ENCODE assay signal across 8 cellular contexts in genomic region chr6:18265787-18266523, GRCh38. TPM values are rescaled to one million over a fixed set of nuclear protein-coding genes. Genes with fewer than 3 reads are reported as not detected.
DNase-seq lines count a peak whose midpoint lies in the region; ATAC-seq lines count a peak whose summit lies in the region.
"Had no signal": no experiment of that assay in that cellular context is flagged by ENCODE, and none has a peak within 500 bp of the region (broad histone marks: within the 10 kb centered on the region; RNA-seq: fewer than 3 reads in every experiment).

No MANE protein-coding gene starts in this region.

- no peaks in the 10 kb centered on the region for H3K27me3 Mint-ChIP-seq in activated T-helper 17 cell treated with anti-CD3 and anti-CD28 coated beads, Interleukin-2, amount 50 U/mL, for 72 hours
- H3K27me3 Mint-ChIP-seq in naive B cell = no peaks in the 10 kb centered on the region

- peak overlapping the region in 6 of 11 experiments; percentile 61 to 89 (median 76); a peak in 5 of 22 replicates for H3K4me2 ChIP-seq in BLaER1 treated with 17β-estradiol and CSF1 and Interleukin-3, amounts not matched to agents 10 nM and 100 nM
- no peak overlapping the region for H3K4me2 ChIP-seq in GM23248 (ENCODE audit: unreplicated experiment)

- in situ Hi-C loops in GM23248 (cut with MboI) = no loop called here

- H3K4me3 Mint-ChIP-seq in activated T-helper 17 cell treated with anti-CD3 and anti-CD28 coated beads, Interleukin-2, amount 50 U/mL, for 72 hours = peak overlapping the region; percentile 88
- peak overlapping the region; percentile 45 to 97 (median 94) for H3K4me3 Mint-ChIP-seq in naive B cell

- H3F3A ChIP-seq in GM23248 (ENCODE audit: insufficient read depth) = peaks cover 4% of the 10 kb centered on the region; the same call in 1 of the 2 replicates

- H3K9me3 ChIP-seq in BLaER1 treated with 17β-estradiol and CSF1 and Interleukin-3, amounts not matched to agents 10 nM and 100 nM (replicated peaks in 1 of 11) = peaks cover 12 to 21% (median 18%) of the 10 kb centered on the region in 11 experiments
- H3K9me3 ChIP-seq in GM23248 (ENCODE audit: low read depth) = no peaks in the 10 kb centered on the region

- H3K36me3 Mint-ChIP-seq in activated T-helper 17 cell treated with anti-CD3 and anti-CD28 coated beads, Interleukin-2, amount 50 U/mL, for 72 hours (ENCODE audit: low read depth) = peaks cover 31% of the 10 kb centered on the region
- no peaks in the 10 kb centered on the region for H3K36me3 Mint-ChIP-seq in naive B cell

- no peak for DNase-seq in GM23248
- DNase-seq in naive B cell = no peak
- DNase-seq in amniotic stem cell (lab: John Stamatoyannopoulos, UW) = no peak
- no peak for DNase-seq in NCI-H2196 treated with DMSO at 0.1 percent for 48 hours (lab: John Stamatoyannopoulos, UW; ENCODE audit: unreplicated experiment)

- no peaks in the 10 kb centered on the region for H3K9me3 Mint-ChIP-seq in activated T-helper 17 cell treated with anti-CD3 and anti-CD28 coated beads, Interleukin-2, amount 50 U/mL, for 72 hours
- no peaks in the 10 kb centered on the region for H3K9me3 Mint-ChIP-seq in naive B cell

- WGBS in GM23248 (ENCODE audit: low coverage in 1 of 2, low lambda C conversion rate in 2 of 2, missing lambda C conversion rate in 2 of 2), 2 experiments = 95 to 96% methylated on average over 13 to 14 of the region's 14 CpGs

- H3K9ac ChIP-seq in BLaER1 treated with 17β-estradiol and CSF1 and Interleukin-3, amounts not matched to agents 10 nM and 100 nM = peak overlapping the region in 1 of 11 experiments; percentile 95; a peak in 1 of 22 replicates
- H3K9ac ChIP-seq in GM23248 = no peak overlapping the region

- peak overlapping the region; percentile 91 for H3K27ac Mint-ChIP-seq in activated T-helper 17 cell treated with anti-CD3 and anti-CD28 coated beads, Interleukin-2, amount 50 U/mL, for 72 hours
- peak overlapping the region in 3 of 6 donors; percentile 45 to 92 (median 89) for H3K27ac Mint-ChIP-seq in naive B cell

- H3K79me2 ChIP-seq in GM23248 (ENCODE audit: insufficient read depth) = peaks cover 31% of the 10 kb centered on the region

- H3K27ac ChIP-seq in BLaER1 treated with 17β-estradiol and CSF1 and Interleukin-3, amounts not matched to agents 10 nM and 100 nM = no peak overlapping the region
- no peak overlapping the region for H3K27ac ChIP-seq in GM23248

- peaks cover 30 to 53% (median 44%) of the 10 kb centered on the region in 10 experiments for H3K4me1 ChIP-seq in BLaER1 treated with 17β-estradiol and CSF1 and Interleukin-3, amounts not matched to agents 10 nM and 100 nM
- peaks cover 28% of the 10 kb centered on the region for H3K4me1 ChIP-seq in GM23248 (ENCODE audit: insufficient read depth)

- no peaks in the 10 kb centered on the region for H3K9me2 ChIP-seq in GM23248 (ENCODE audit: insufficient read depth)

- peaks cover 11 to 25% (median 20%) of the 10 kb centered on the region in 11 experiments; a peak in 19 of 22 replicates for H4K20me1 ChIP-seq in BLaER1 treated with 17β-estradiol and CSF1 and Interleukin-3, amounts not matched to agents 10 nM and 100 nM
- H4K20me1 ChIP-seq in GM23248 (ENCODE audit: insufficient read depth) = no peaks in the 10 kb centered on the region

- H2AFZ ChIP-seq in GM23248 = 0 out of 2 replicates have a peak overlapping the region, but pooled peaks have one; percentile 79

- peaks cover 14% of the 10 kb centered on the region for H3K4me1 Mint-ChIP-seq in activated T-helper 17 cell treated with anti-CD3 and anti-CD28 coated beads, Interleukin-2, amount 50 U/mL, for 72 hours
- H3K4me1 Mint-ChIP-seq in naive B cell = peaks cover 31 to 39% (median 34%) of the 10 kb centered on the region in 3 donors

- H3K36me3 ChIP-seq in BLaER1 treated with 17β-estradiol and CSF1 and Interleukin-3, amounts not matched to agents 10 nM and 100 nM = peaks cover 0 to 22% (median 12%) of the 10 kb centered on the region in 11 experiments; a peak in 20 of 22 replicates
- H3K36me3 ChIP-seq in GM23248 (ENCODE audit: low read depth) = no peaks in the 10 kb centered on the region

- no peak for ATAC-seq in activated T-helper 17 cell treated with anti-CD3 and anti-CD28 coated beads, Interleukin-2, amount 50 U/mL, for 72 hours (replicated peaks)
- ATAC-seq in naive B cell (ENCODE audit: low read depth in 2 of 2) = no peak
- no peak for ATAC-seq in GM18498 (IDR thresholded peaks at IDR 0.05; ENCODE audit: unreplicated experiment)
- ATAC-seq: right cardiac atrium had no signal

- H3K27me3 ChIP-seq in BLaER1 treated with 17β-estradiol and CSF1 and Interleukin-3, amounts not matched to agents 10 nM and 100 nM = no peaks in the 10 kb centered on the region
- H3K27me3 ChIP-seq in GM23248 (replicated peaks; ENCODE audit: insufficient read depth) = no peaks in the 10 kb centered on the region

- peak overlapping the region in 8 of 10 experiments; percentile 83 to 95 (median 92); a peak in 11 of 20 replicates for H3K4me3 ChIP-seq in BLaER1 treated with 17β-estradiol and CSF1 and Interleukin-3, amounts not matched to agents 10 nM and 100 nM
- no peak overlapping the region for H3K4me3 ChIP-seq in GM23248

RNA-seq across cellular contexts. Expression of gene DEK, which starts 1.6 kb away (rescaled TPM):
- total RNA-seq in GM23248 (2014; rRNA removed; shearing (Covaris generic)) = 90.3 and 101 TPM in 2 replicates
- polyA plus RNA-seq in GM23248 (2016; fragmentation: Nextera tagmentation; extraction: Ambion mirVana) = 108 and 116 TPM in 2 replicates
- total RNA-seq in activated T-helper 17 cell treated with anti-CD3 and anti-CD28 coated beads, Interleukin-2, amount 50 U/mL, for 72 hours = 100 to 1,000 TPM; 111 to 132 TPM
- polyA plus RNA-seq in naive B cell (ENCODE audit: low read depth in 6 of 6) = 10 to 100 TPM; 32.5 to 61.2 (median 52.2) TPM
